8 cellular contexts compared by ENCODE assay signal in genomic region chr12:27779416-27779815, GRCh38. TPM values are rescaled to one million over a fixed set of nuclear protein-coding genes. Genes with fewer than 3 reads are reported as not detected.
A peak's percentile ranks its signal among the peaks of the same experiment; 100 is the strongest.
DNase-seq lines count a peak whose midpoint lies in the region; ATAC-seq and TF ChIP-seq lines count a peak whose summit lies in the region.

No MANE protein-coding gene starts in this region.

- no peaks in the 10 kb centered on the region for H3K36me3 ChIP-seq in cardiac muscle cell
- H3K36me3 ChIP-seq in right atrium auricular region = no peaks in the 10 kb centered on the region

- no peak for DNase-seq in cardiac muscle cell (ENCODE audit: low read depth in 1 of 2, low spot score in 1 of 2)
- DNase-seq in Right ventricle myocardium inferior (ENCODE audit: missing footprints) = no peak
- DNase-seq in NCI-H146 treated with DMSO at 0.1 percent for 48 hours (lab: John Stamatoyannopoulos, UW; ENCODE audit: unreplicated experiment) = peak; percentile 61
- DNase-seq in activated naive CD4-positive, alpha-beta T cell treated with anti-CD3 and anti-CD28 coated beads, Interleukin-2, amount 10 ng/mL, durations not matched to agents 7 days and 5 days = no peak
- no peak for DNase-seq in right atrium auricular region (ENCODE audit: low spot score)
- no peak for DNase-seq in retinal pigment epithelial cell (ENCODE audit: low read depth)
- DNase-seq in kidney glomerular epithelial cell (lab: John Stamatoyannopoulos, UW) = no peak

- no peaks in the 10 kb centered on the region for H3K9me3 Mint-ChIP-seq in activated naive CD4-positive, alpha-beta T cell treated with anti-CD3 and anti-CD28 coated beads, Interleukin-2, amount 10 ng/mL, durations not matched to agents 7 days and 5 days

- CTCF ChIA-PET in activated naive CD4-positive, alpha-beta T cell treated with anti-CD3 and anti-CD28 coated beads, Interleukin-2, amount 10 ng/mL, durations not matched to agents 7 days and 5 days (lab: Charles Lee) = interaction anchor here (1.0 to 2.1 kb wide), 2 partner anchors 33 to 42 kb away, joined by 3 to 19 read pairs; no protein-coding TSS in a partner anchor

- intact Hi-C loops in Right ventricle myocardium inferior (cut with DNase I) = no loop called here

- H3K4me1 ChIP-seq in cardiac muscle cell (ENCODE audit: low read depth) (peaks cover 4% of the 10 kb centered on the region), right atrium auricular region (peaks cover 0 to 30% of the 10 kb centered on the region in 2 donors)

- no peak for ATAC-seq in Right ventricle myocardium inferior
- ATAC-seq in HG02678 (IDR thresholded peaks at IDR 0.05; ENCODE audit: unreplicated experiment) = peak; percentile 23

- peaks cover 37% of the 10 kb centered on the region for H3K4me1 Mint-ChIP-seq in activated naive CD4-positive, alpha-beta T cell treated with anti-CD3 and anti-CD28 coated beads, Interleukin-2, amount 10 ng/mL, durations not matched to agents 7 days and 5 days

- H3K27me3 Mint-ChIP-seq in activated naive CD4-positive, alpha-beta T cell treated with anti-CD3 and anti-CD28 coated beads, Interleukin-2, amount 10 ng/mL, durations not matched to agents 7 days and 5 days = peaks cover 12% of the 10 kb centered on the region

- H3K27ac ChIP-seq in cardiac muscle cell (peak overlapping the region; percentile 98), right atrium auricular region (peak overlapping the region; percentile 88 to 97)

- H3K9me3 ChIP-seq in cardiac muscle cell (ENCODE audit: low read depth) (no peaks in the 10 kb centered on the region), right atrium auricular region (no peaks in the 10 kb centered on the region)

- peak overlapping the region; percentile 76 for H3K4me3 Mint-ChIP-seq in activated naive CD4-positive, alpha-beta T cell treated with anti-CD3 and anti-CD28 coated beads, Interleukin-2, amount 10 ng/mL, durations not matched to agents 7 days and 5 days

- H3K27ac Mint-ChIP-seq in activated naive CD4-positive, alpha-beta T cell treated with anti-CD3 and anti-CD28 coated beads, Interleukin-2, amount 10 ng/mL, durations not matched to agents 7 days and 5 days = peak overlapping the region; percentile 72

- peaks cover 14% of the 10 kb centered on the region for H3K36me3 Mint-ChIP-seq in activated naive CD4-positive, alpha-beta T cell treated with anti-CD3 and anti-CD28 coated beads, Interleukin-2, amount 10 ng/mL, durations not matched to agents 7 days and 5 days

- H3K4me3 ChIP-seq in cardiac muscle cell (peak overlapping the region; percentile 57), right atrium auricular region (peak overlapping the region; percentile 79 to 82), retinal pigment epithelial cell (ENCODE audit: low read length) (peak overlapping the region; percentile 83)

- H3K27me3 ChIP-seq in cardiac muscle cell = no peaks in the 10 kb centered on the region
- H3K27me3 ChIP-seq in right atrium auricular region = no peaks in the 10 kb centered on the region

- TF ChIP-seq CTCF in cardiac muscle cell (IDR thresholded peaks at IDR 0.05; ENCODE audit: low read depth, low read length) (no peak), right atrium auricular region (IDR thresholded peaks at IDR 0.05) (no peak), retinal pigment epithelial cell (conservative IDR thresholded peaks at IDR 0.05; ENCODE audit: low read depth, low read length) (no peak)

RNA-seq across cellular contexts. Expression of gene KLHL42, which starts 0.6 kb away (rescaled TPM):
- total RNA-seq in cardiac muscle cell = 27.4 and 42.2 TPM in 2 replicates
- 25.7 and 26.5 TPM in 2 replicates for polyA plus RNA-seq in cardiac muscle cell
- total RNA-seq in Right ventricle myocardium inferior = 5.6 TPM
- 10 to 100 TPM in 1 of 2 donors, 1 to 10 TPM in 1; 6.7 to 11.4 TPM for total RNA-seq in right atrium auricular region

RNA-seq across cellular contexts. Expression of gene MANSC4, which starts 0.6 kb away (rescaled TPM):
- total RNA-seq in cardiac muscle cell (not detected in 2 replicates), Right ventricle myocardium inferior (not detected), right atrium auricular region (not detected)
- polyA plus RNA-seq in cardiac muscle cell = not detected in 2 replicates
